25 cellular contexts compared by ENCODE assay signal in genomic region chr3:149411583-149411982, GRCh38. TPM values are rescaled to one million over a fixed set of nuclear protein-coding genes. Genes with fewer than 3 reads are reported as not detected.
"Had no signal": no experiment of that assay in that cellular context is flagged by ENCODE, and none has a peak within 500 bp of the region (broad histone marks: within the 10 kb centered on the region; RNA-seq: fewer than 3 reads in every experiment).

No MANE protein-coding gene starts in this region.

- DNase-seq: colonic mucosa; effector CD8-positive, alpha-beta T cell; endodermal cell; erythroblast; esophagus squamous epithelium; heart left ventricle; kidney; mesendoderm; naive thymus-derived CD8-positive, alpha-beta T cell; nephron progenitor cell; nucleus accumbens; posterior cingulate gyrus; psoas muscle; right cardiac atrium; sigmoid colon; stimulated activated CD4-positive, alpha-beta T cell treated with anti-CD3 and anti-CD28 coated beads, Interleukin-2, amount 100 ng/mL, for 24 hours; stimulated activated CD4-positive, alpha-beta T cell treated with anti-CD3 and anti-CD28 coated beads, Interleukin-4, amount 100 ng/mL, for 24 hours; stimulated activated naive CD8-positive, alpha-beta T cell treated with anti-CD3 and anti-CD28 coated beads, Interleukin-15, Interleukin-2, amounts not matched to agents 100 U/mL and 50 U/mL, for 24 hours; substantia nigra; upper lobe of left lung had no signal

- H3K27ac ChIP-seq: colonic mucosa, esophagus squamous epithelium, hepatocyte, psoas muscle, sigmoid colon, thoracic aorta, tibial nerve, upper lobe of left lung had no signal

- ATAC-seq: left lobe of liver; naive thymus-derived CD8-positive, alpha-beta T cell; psoas muscle; right cardiac atrium; stimulated activated memory B cell treated with anti-CD40 and anti-IgM and Interleukin-4, amounts not matched to agents 10 μg/mL and 1 μg/mL and 100 μg/mL, for 72 hours; stimulated activated naive CD8-positive, alpha-beta T cell treated with anti-CD3 and anti-CD28 coated beads, Interleukin-15, Interleukin-2, amounts not matched to agents 100 U/mL and 50 U/mL, for 24 hours had no signal

RNA-seq across cellular contexts. Expression of gene TM4SF1, which starts 34.1 kb away (rescaled TPM):
- total RNA-seq: endodermal cell; naive thymus-derived CD8-positive, alpha-beta T cell had no signal
- polyA plus RNA-seq: naive thymus-derived CD8-positive, alpha-beta T cell had no signal
